19 cellular contexts compared by ENCODE assay signal in the genomic region with DNA sequence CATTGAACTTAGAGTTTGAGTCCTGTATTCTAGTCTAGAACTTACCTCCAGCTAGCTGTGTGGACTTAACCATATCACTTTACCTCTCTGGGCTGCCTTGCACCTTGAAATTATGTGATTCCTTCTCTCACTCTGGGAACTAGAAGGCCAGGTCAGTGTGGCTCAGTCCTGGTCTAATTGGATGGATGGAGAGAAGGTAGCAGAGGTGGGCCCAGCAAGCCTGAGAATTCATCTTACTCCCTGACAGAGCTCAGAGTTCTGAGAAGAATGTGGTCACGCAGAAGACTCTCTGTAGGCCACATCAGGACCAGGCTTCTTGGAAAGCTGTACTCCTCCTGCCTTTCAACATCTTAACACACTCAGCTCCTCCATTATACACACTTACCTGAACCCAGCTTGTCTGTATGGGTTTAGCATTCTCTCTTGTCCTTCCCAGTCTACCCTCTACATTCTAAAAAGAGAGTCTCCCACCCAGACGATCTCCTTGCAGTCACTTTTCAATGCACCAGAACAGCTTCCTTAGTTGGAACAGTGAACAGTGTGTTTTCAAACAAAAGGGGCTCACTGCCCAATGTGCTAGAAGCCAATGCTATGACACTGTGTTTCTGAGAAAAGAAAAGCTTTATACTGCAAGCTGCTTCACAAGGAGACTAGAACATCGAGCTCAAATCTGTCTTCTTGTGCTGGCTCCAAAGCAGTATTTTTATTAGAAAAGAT.
DNase-seq lines count a peak whose midpoint lies in the region; ATAC-seq and TF ChIP-seq lines count a peak whose summit lies in the region.
"Had no signal": no experiment of that assay in that cellular context is flagged by ENCODE, and none has a peak within 500 bp of the region (broad histone marks: within the 10 kb centered on the region; RNA-seq: fewer than 3 reads in every experiment).

No MANE protein-coding gene starts in this region.

- H3K4me3 ChIP-seq in hepatocyte, result no peak overlapping the region
- H3K4me3 ChIP-seq: Peyer's patch, skin epidermis had no signal

- H3K4me3 Mint-ChIP-seq in stimulated activated naive CD8-positive, alpha-beta T cell treated with anti-CD3 and anti-CD28 coated beads, Interleukin-15, amount 100 ng/mL, for 72 hours, result no peak overlapping the region
- H3K4me3 Mint-ChIP-seq: activated B cell treated with CpG ODN at 0.5 μM for 24 hours; activated naive CD4-positive, alpha-beta T cell treated with anti-CD3 and anti-CD28 coated beads, Interleukin-2, amount 50 U/mL, for 24 hours; central memory CD8-positive, alpha-beta T cell; natural killer cell treated with Interleukin-12 subunit alpha and Interleukin-12 subunit beta and Interleukin-15 and Interleukin-18, amount 100 ng/mL, for 72 hours had no signal

- no peak overlapping the region for H2AFZ ChIP-seq in hepatocyte

- DNase-seq in Right ventricle myocardium inferior (ENCODE audit: missing footprints) (no peak), cardiac septum (ENCODE audit: low spot score) (no peak), hepatocyte (ENCODE audit: low spot score) (no peak), pons (ENCODE audit: low spot score) (peak; percentile 98), glomerular visceral epithelial cell (ENCODE audit: extremely low spot score) (no peak), left colon (no peak)
- no peak for DNase-seq in stimulated activated naive CD8-positive, alpha-beta T cell treated with anti-CD3 and anti-CD28 coated beads, Interleukin-15, amount 100 ng/mL, for 72 hours
- DNase-seq: activated B cell treated with CpG ODN at 0.5 μM for 24 hours; H7; NCI-H1694; NCI-H524; Peyer's patch; stimulated activated naive CD8-positive, alpha-beta T cell treated with anti-CD3 and anti-CD28 coated beads, Interleukin-15, Interleukin-2, amounts not matched to agents 100 U/mL and 50 U/mL, for 24 hours; SW 1271 had no signal

- H3K36me3 ChIP-seq in hepatocyte (replicated peaks; ENCODE audit: insufficient read depth, low read depth), result no peaks in the 10 kb centered on the region
- H3K36me3 ChIP-seq: Peyer's patch had no signal

- H3K27me3 ChIP-seq in hepatocyte, result no peaks in the 10 kb centered on the region
- H3K27me3 ChIP-seq: Peyer's patch had no signal

- ATAC-seq in Right ventricle myocardium inferior (peak; percentile 4), HG03520 (IDR thresholded peaks at IDR 0.05; ENCODE audit: unreplicated experiment) (no peak), left colon (no peak)
- no peak for ATAC-seq in stimulated activated naive CD8-positive, alpha-beta T cell treated with anti-CD3 and anti-CD28 coated beads, Interleukin-15, amount 100 ng/mL, for 72 hours
- ATAC-seq: stimulated activated naive CD8-positive, alpha-beta T cell treated with anti-CD3 and anti-CD28 coated beads, Interleukin-15, Interleukin-2, amounts not matched to agents 100 U/mL and 50 U/mL, for 24 hours had no signal

- H3K4me1 ChIP-seq in hepatocyte (ENCODE audit: insufficient read depth), result no peaks in the 10 kb centered on the region
- H3K4me1 ChIP-seq: Peyer's patch had no signal

- TF ChIP-seq CTCF in hepatocyte (IDR thresholded peaks at IDR 0.05; ENCODE audit: poor library complexity), result no peak

- 89% methylated on average over 3 of the region's 3 CpGs for WGBS in hepatocyte (ENCODE audit: low lambda C conversion rate, missing lambda C conversion rate)

- H3K9me3 Mint-ChIP-seq in stimulated activated naive CD8-positive, alpha-beta T cell treated with anti-CD3 and anti-CD28 coated beads, Interleukin-15, amount 100 ng/mL, for 72 hours, result peaks cover 10 to 15% of the 10 kb centered on the region in 2 donors

- H3K9me3 ChIP-seq in hepatocyte (ENCODE audit: low read depth), result peaks cover 10% of the 10 kb centered on the region

- intact Hi-C loops in Right ventricle myocardium inferior (cut with DNase I) (loop anchor here (2.0 kb wide), 1 partner anchor 61 kb away; the partner anchor contains the start of gene C1orf198), cardiac septum (cut with DNase I) (loop anchor here (5.0 kb wide), 1 partner anchor 60 kb away; the partner anchor contains the start of gene C1orf198), left colon (cut with DNase I, micrococcal nuclease) (no loop called here)

- H3K4me2 ChIP-seq in hepatocyte, result no peak overlapping the region

- no peaks in the 10 kb centered on the region for H3K9me2 ChIP-seq in hepatocyte (replicated peaks; ENCODE audit: insufficient read depth)

- H4K20me1 ChIP-seq in hepatocyte (ENCODE audit: insufficient read depth, poor library complexity, severe bottlenecking), result no peaks in the 10 kb centered on the region

- peak overlapping the region in 1 of 2 donors; percentile 12 for H3K27ac Mint-ChIP-seq in stimulated activated naive CD8-positive, alpha-beta T cell treated with anti-CD3 and anti-CD28 coated beads, Interleukin-15, amount 100 ng/mL, for 72 hours
- H3K27ac Mint-ChIP-seq: activated B cell treated with CpG ODN at 0.5 μM for 24 hours; activated naive CD4-positive, alpha-beta T cell treated with anti-CD3 and anti-CD28 coated beads, Interleukin-2, amount 50 U/mL, for 24 hours; natural killer cell treated with Interleukin-12 subunit alpha and Interleukin-12 subunit beta and Interleukin-15 and Interleukin-18, amount 100 ng/mL, for 72 hours had no signal

- H3K27me3 Mint-ChIP-seq in stimulated activated naive CD8-positive, alpha-beta T cell treated with anti-CD3 and anti-CD28 coated beads, Interleukin-15, amount 100 ng/mL, for 72 hours, result peaks cover under 1% of the 10 kb centered on the region

- no peaks in the 10 kb centered on the region for H3K4me1 Mint-ChIP-seq in stimulated activated naive CD8-positive, alpha-beta T cell treated with anti-CD3 and anti-CD28 coated beads, Interleukin-15, amount 100 ng/mL, for 72 hours
- H3K4me1 Mint-ChIP-seq: activated B cell treated with CpG ODN at 0.5 μM for 24 hours; activated naive CD4-positive, alpha-beta T cell treated with anti-CD3 and anti-CD28 coated beads, Interleukin-2, amount 50 U/mL, for 24 hours; central memory CD8-positive, alpha-beta T cell had no signal

- H3K79me2 ChIP-seq in hepatocyte, result no peaks in the 10 kb centered on the region

- peak overlapping the region; percentile 63 for H3K27ac ChIP-seq in hepatocyte
- H3K27ac ChIP-seq: Peyer's patch had no signal

Comparison
In these comparisons a context has a peak if more than half of its experiments do, and no peak if none do; other contexts are left out.
1. intact Hi-C loops: an anchor here in Right ventricle myocardium inferior (2.0 kb wide) and cardiac septum (5.0 kb wide); none called in left colon.